10 cellular contexts compared by ENCODE assay signal in genomic region chr6:13725570-13725969, GRCh38. TPM values are rescaled to one million over a fixed set of nuclear protein-coding genes. Genes with fewer than 3 reads are reported as not detected.
A peak's percentile ranks its signal among the peaks of the same experiment; 100 is the strongest.
DNase-seq lines count a peak whose midpoint lies in the region; ATAC-seq and TF ChIP-seq lines count a peak whose summit lies in the region.
"Had no signal": no experiment of that assay in that cellular context is flagged by ENCODE, and none has a peak within 500 bp of the region (broad histone marks: within the 10 kb centered on the region; RNA-seq: fewer than 3 reads in every experiment).

No MANE protein-coding gene starts in this region.

- POLR2A ChIA-PET in activated CD4-positive, alpha-beta T cell treated with anti-CD3 and anti-CD28 coated beads, Interleukin-2, amount 10 ng/mL, durations not matched to agents 7 days and 5 days (lab: Charles Lee) = no interaction called here

- H3K27ac ChIP-seq in upper lobe of left lung = peak overlapping the region in 3 of 4 donors; percentile 7 to 56 (median 9)

- TF ChIP-seq POLR2A in upper lobe of left lung (IDR thresholded peaks at IDR 0.05) = no peak

- peak overlapping the region; percentile 72 for H3K27ac Mint-ChIP-seq in activated CD4-positive, alpha-beta T cell treated with anti-CD3 and anti-CD28 coated beads, Interleukin-2, amount 10 ng/mL, durations not matched to agents 7 days and 5 days
- no peak overlapping the region for H3K27ac Mint-ChIP-seq in chondrocyte (ENCODE audit: unreplicated experiment)

- H3K4me3 ChIP-seq in upper lobe of left lung = no peak overlapping the region

- no peak overlapping the region for H3K4me3 Mint-ChIP-seq in activated CD4-positive, alpha-beta T cell treated with anti-CD3 and anti-CD28 coated beads, Interleukin-2, amount 10 ng/mL, durations not matched to agents 7 days and 5 days
- H3K4me3 Mint-ChIP-seq in chondrocyte (ENCODE audit: unreplicated experiment) = no peak overlapping the region

- 51 to 61% methylated on average over 2 of the region's 2 CpGs for WGBS in upper lobe of left lung, 2 donors

- no peaks in the 10 kb centered on the region for H3K27me3 Mint-ChIP-seq in activated CD4-positive, alpha-beta T cell treated with anti-CD3 and anti-CD28 coated beads, Interleukin-2, amount 10 ng/mL, durations not matched to agents 7 days and 5 days
- no peaks in the 10 kb centered on the region for H3K27me3 Mint-ChIP-seq in chondrocyte (ENCODE audit: low read depth)

- H3K4me1 Mint-ChIP-seq in activated CD4-positive, alpha-beta T cell treated with anti-CD3 and anti-CD28 coated beads, Interleukin-2, amount 10 ng/mL, durations not matched to agents 7 days and 5 days = peaks cover 24% of the 10 kb centered on the region
- peaks cover 11% of the 10 kb centered on the region for H3K4me1 Mint-ChIP-seq in chondrocyte (ENCODE audit: low read depth)

- DNase-seq in activated gamma-delta T cell treated with Interleukin-2 at 50 U/mL for 16 hours = peak; percentile 31
- DNase-seq in activated gamma-delta T cell (lab: John Stamatoyannopoulos, UW) = no peak
- peak; percentile 29 for DNase-seq in activated CD4-positive, alpha-beta T cell treated with anti-CD3 and anti-CD28 coated beads, Interleukin-2, amount 10 ng/mL, durations not matched to agents 7 days and 5 days
- peak in 1 of 2 donors; percentile 68 for DNase-seq in upper lobe of left lung
- no peak for DNase-seq in chondrocyte (ENCODE audit: low spot score)
- DNase-seq in NCI-H526 treated with DMSO at 0.1 percent for 48 hours (lab: John Stamatoyannopoulos, UW) = no peak
- DNase-seq: NCI-H146, right cardiac atrium had no signal

- CTCF ChIA-PET in activated CD4-positive, alpha-beta T cell treated with anti-CD3 and anti-CD28 coated beads, Interleukin-2, amount 10 ng/mL, durations not matched to agents 7 days and 5 days (lab: Charles Lee) = interaction anchor here (1.3 kb wide), 1 partner anchor 10 kb away, joined by 6 read pairs; no protein-coding TSS in a partner anchor

- H3K36me3 ChIP-seq in upper lobe of left lung = no peaks in the 10 kb centered on the region

- H3K36me3 Mint-ChIP-seq in activated CD4-positive, alpha-beta T cell treated with anti-CD3 and anti-CD28 coated beads, Interleukin-2, amount 10 ng/mL, durations not matched to agents 7 days and 5 days (ENCODE audit: low read depth) = no peaks in the 10 kb centered on the region
- no peaks in the 10 kb centered on the region for H3K36me3 Mint-ChIP-seq in chondrocyte (ENCODE audit: low read depth)

- no peaks in the 10 kb centered on the region for H3K9me3 ChIP-seq in upper lobe of left lung

- TF ChIP-seq CTCF in upper lobe of left lung (IDR thresholded peaks at IDR 0.05) (no peak), chondrocyte (IDR thresholded peaks at IDR 0.05) (no peak)

- no peaks in the 10 kb centered on the region for H3K9me3 Mint-ChIP-seq in activated CD4-positive, alpha-beta T cell treated with anti-CD3 and anti-CD28 coated beads, Interleukin-2, amount 10 ng/mL, durations not matched to agents 7 days and 5 days
- no peaks in the 10 kb centered on the region for H3K9me3 Mint-ChIP-seq in chondrocyte (ENCODE audit: low read depth)

- H3K4me1 ChIP-seq in upper lobe of left lung = no peaks in the 10 kb centered on the region

- H3K27me3 ChIP-seq in upper lobe of left lung = no peaks in the 10 kb centered on the region

- ATAC-seq in esophagus mucosa (peak; percentile 87), upper lobe of left lung (ENCODE audit: low FRiP score in 2 of 2) (peak in 1 of 2 donors; percentile 86), HG03442 (IDR thresholded peaks at IDR 0.05; ENCODE audit: unreplicated experiment) (no peak)
- ATAC-seq: right cardiac atrium had no signal

- TF ChIP-seq EP300 in upper lobe of left lung (IDR thresholded peaks at IDR 0.05) = no peak

RNA-seq across cellular contexts. Expression of gene RANBP9, which starts 13.9 kb away (rescaled TPM):
- total RNA-seq in activated CD4-positive, alpha-beta T cell treated with anti-CD3 and anti-CD28 coated beads, Interleukin-2, amount 10 ng/mL, durations not matched to agents 7 days and 5 days = 10 to 100 TPM; 51.1 to 56.1 TPM
- total RNA-seq in esophagus mucosa (58.9 TPM), upper lobe of left lung (10 to 100 TPM; 29.8 to 46.7 (median 36.4) TPM), chondrocyte (53.0 to 72.0 TPM (median 71.8 TPM) in 3 replicates)

Comparison
In these comparisons a context has a peak if more than half of its experiments do, and no peak if none do; other contexts are left out.
1. DNase-seq: peak in activated gamma-delta T cell treated with Interleukin-2 at 50 U/mL for 16 hours (single experiment) and activated CD4-positive, alpha-beta T cell treated with anti-CD3 and anti-CD28 coated beads, Interleukin-2, amount 10 ng/mL, durations not matched to agents 7 days and 5 days (single experiment); none in activated gamma-delta T cell (single experiment), chondrocyte (single experiment) and NCI-H526 treated with DMSO at 0.1 percent for 48 hours (single experiment).